1 cellular context compared by ENCODE assay signal in genomic region chrX:154481195-154481594, GRCh38.
TF ChIP-seq lines count a peak whose summit lies in the region.

No MANE protein-coding gene starts in this region.

TF ChIP-seq in SK-N-SH treated with all-trans-retinoic acid at 6 μM for 48 hours, 23 proteins besides CTCF, POLR2A, EP300 and RAD21:
- TF ChIP-seq CREB5 (CRISPR knock-in tag; IDR thresholded peaks at IDR 0.05; ENCODE audit: low read depth) = no peak
- TF ChIP-seq SNAI2 (CRISPR knock-in tag; IDR thresholded peaks at IDR 0.05) = no peak
- TF ChIP-seq ISL1 (CRISPR knock-in tag; IDR thresholded peaks at IDR 0.05) = no peak
- TF ChIP-seq ESRRG (CRISPR knock-in tag; IDR thresholded peaks at IDR 0.05) = no peak
- TF ChIP-seq ARNTL (CRISPR knock-in tag; IDR thresholded peaks at IDR 0.05; ENCODE audit: borderline replicate concordance, low read depth) = no peak
- no peak for TF ChIP-seq GLIS3 (CRISPR knock-in tag; IDR thresholded peaks at IDR 0.05)
- TF ChIP-seq CSDC2 (CRISPR knock-in tag; IDR thresholded peaks at IDR 0.05) = no peak
- TF ChIP-seq ZC3H10 (CRISPR knock-in tag; IDR thresholded peaks at IDR 0.05) = no peak
- no peak for TF ChIP-seq ZFP30 (CRISPR knock-in tag; IDR thresholded peaks at IDR 0.05)
- no peak for TF ChIP-seq CSRNP3 (CRISPR knock-in tag; IDR thresholded peaks at IDR 0.05)
- no peak for TF ChIP-seq ZNF70 (CRISPR knock-in tag; IDR thresholded peaks at IDR 0.05)
- TF ChIP-seq PATZ1 (CRISPR knock-in tag; IDR thresholded peaks at IDR 0.05; ENCODE audit: borderline replicate concordance) = no peak
- no peak for TF ChIP-seq OSR1 (CRISPR knock-in tag; IDR thresholded peaks at IDR 0.05)
- no peak for TF ChIP-seq ZNF8 (CRISPR knock-in tag; IDR thresholded peaks at IDR 0.05)
- TF ChIP-seq TOX (CRISPR knock-in tag; IDR thresholded peaks at IDR 0.05; ENCODE audit: borderline replicate concordance) = no peak
- TF ChIP-seq POU6F1 (CRISPR knock-in tag; IDR thresholded peaks at IDR 0.05; ENCODE audit: borderline replicate concordance, low read depth) = no peak
- no peak for TF ChIP-seq TSHZ2 (CRISPR knock-in tag; IDR thresholded peaks at IDR 0.05)
TF ChIP-seq in SK-N-SH treated with all-trans-retinoic acid at 6 μM for 48 hours: peak in this region for 0.
